Comparison of ENCODE assay signal across 17 cellular contexts in the genomic region with DNA sequence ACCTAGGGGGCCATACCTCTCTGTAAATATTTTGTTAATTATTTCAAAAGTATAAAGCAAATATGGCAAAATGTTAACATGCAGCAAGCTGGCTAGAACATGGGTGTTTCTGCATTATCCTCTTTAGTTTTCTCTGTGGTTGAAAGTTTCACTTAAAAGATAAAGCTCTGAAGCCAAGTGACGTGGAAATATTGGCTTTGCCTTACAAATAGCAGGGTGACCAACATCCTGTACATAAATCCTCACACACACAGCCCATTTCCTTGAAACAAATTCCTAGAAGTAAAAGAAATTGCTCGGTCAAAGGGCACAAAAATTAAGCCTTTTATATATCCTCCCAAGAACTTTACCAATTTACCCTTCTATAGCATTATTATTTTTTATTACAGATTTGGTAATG.
"Had no signal": no experiment of that assay in that cellular context is flagged by ENCODE, and none has a peak within 500 bp of the region (broad histone marks: within the 10 kb centered on the region; RNA-seq: fewer than 3 reads in every experiment).

No MANE protein-coding gene starts in this region.

- H3K27me3 ChIP-seq: adrenal gland, gastroesophageal sphincter, neutrophil, right atrium auricular region, tibial nerve had no signal

- H3K4me1 ChIP-seq: gastroesophageal sphincter had no signal

- H3K27ac ChIP-seq: adrenal gland, gastroesophageal sphincter, neutrophil, right atrium auricular region, tibial nerve had no signal

- H3K4me3 ChIP-seq: adrenal gland, gastroesophageal sphincter, mucosa of descending colon, right atrium auricular region, tibial nerve had no signal

- H3K36me3 ChIP-seq: adrenal gland, gastroesophageal sphincter, neutrophil, right atrium auricular region, tibial nerve had no signal

- ATAC-seq: gastroesophageal sphincter; left cardiac atrium; mucosa of descending colon; naive thymus-derived CD8-positive, alpha-beta T cell had no signal

- H3K9me3 ChIP-seq: adrenal gland, gastroesophageal sphincter, mucosa of descending colon, neutrophil, right atrium auricular region had no signal

- H3K36me3 Mint-ChIP-seq: brain had no signal

- DNase-seq: activated CD4-positive, alpha-beta T cell treated with anti-CD3 and anti-CD28 coated beads for 48 hours; activated CD8-positive, alpha-beta memory T cell treated with anti-CD3 and anti-CD28 coated beads for 24 hours; activated naive CD4-positive, alpha-beta T cell treated with Interleukin-2 at 50 U/mL for 16 hours; adrenal gland; endodermal cell; hippocampal formation; left cardiac atrium; mammary epithelial cell; mucosa of descending colon; naive thymus-derived CD8-positive, alpha-beta T cell; small intestine; T-helper 1 cell had no signal

- H3K27ac Mint-ChIP-seq: brain, endodermal cell had no signal
